1 cellular context compared by ENCODE assay signal in genomic region chr10:132035476-132035875, GRCh38.
TF ChIP-seq lines count a peak whose summit lies in the region.

No MANE protein-coding gene starts in this region.

TF ChIP-seq in neural cell, 6 proteins besides CTCF, POLR2A, EP300 and RAD21:
- TF ChIP-seq EZH2 (IDR thresholded peaks at IDR 0.05; ENCODE audit: borderline replicate concordance, insufficient read depth, low read length, poor library complexity, severe bottlenecking) (no peak), TAF1 (IDR thresholded peaks at IDR 0.05; ENCODE audit: low read depth) (no peak), SMC3 (conservative IDR thresholded peaks at IDR 0.05; ENCODE audit: poor library complexity) (no peak), MXI1 (conservative IDR thresholded peaks at IDR 0.05; ENCODE audit: poor library complexity, severe bottlenecking) (no peak)
- TF ChIP-seq, protein P1, sequence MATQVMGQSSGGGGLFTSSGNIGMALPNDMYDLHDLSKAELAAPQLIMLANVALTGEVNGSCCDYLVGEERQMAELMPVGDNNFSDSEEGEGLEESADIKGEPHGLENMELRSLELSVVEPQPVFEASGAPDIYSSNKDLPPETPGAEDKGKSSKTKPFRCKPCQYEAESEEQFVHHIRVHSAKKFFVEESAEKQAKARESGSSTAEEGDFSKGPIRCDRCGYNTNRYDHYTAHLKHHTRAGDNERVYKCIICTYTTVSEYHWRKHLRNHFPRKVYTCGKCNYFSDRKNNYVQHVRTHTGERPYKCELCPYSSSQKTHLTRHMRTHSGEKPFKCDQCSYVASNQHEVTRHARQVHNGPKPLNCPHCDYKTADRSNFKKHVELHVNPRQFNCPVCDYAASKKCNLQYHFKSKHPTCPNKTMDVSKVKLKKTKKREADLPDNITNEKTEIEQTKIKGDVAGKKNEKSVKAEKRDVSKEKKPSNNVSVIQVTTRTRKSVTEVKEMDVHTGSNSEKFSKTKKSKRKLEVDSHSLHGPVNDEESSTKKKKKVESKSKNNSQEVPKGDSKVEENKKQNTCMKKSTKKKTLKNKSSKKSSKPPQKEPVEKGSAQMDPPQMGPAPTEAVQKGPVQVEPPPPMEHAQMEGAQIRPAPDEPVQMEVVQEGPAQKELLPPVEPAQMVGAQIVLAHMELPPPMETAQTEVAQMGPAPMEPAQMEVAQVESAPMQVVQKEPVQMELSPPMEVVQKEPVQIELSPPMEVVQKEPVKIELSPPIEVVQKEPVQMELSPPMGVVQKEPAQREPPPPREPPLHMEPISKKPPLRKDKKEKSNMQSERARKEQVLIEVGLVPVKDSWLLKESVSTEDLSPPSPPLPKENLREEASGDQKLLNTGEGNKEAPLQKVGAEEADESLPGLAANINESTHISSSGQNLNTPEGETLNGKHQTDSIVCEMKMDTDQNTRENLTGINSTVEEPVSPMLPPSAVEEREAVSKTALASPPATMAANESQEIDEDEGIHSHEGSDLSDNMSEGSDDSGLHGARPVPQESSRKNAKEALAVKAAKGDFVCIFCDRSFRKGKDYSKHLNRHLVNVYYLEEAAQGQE (IDR thresholded peaks at IDR 0.05; ENCODE audit: borderline replicate concordance): no peak
